8 cellular contexts compared by ENCODE assay signal in the genomic region with DNA sequence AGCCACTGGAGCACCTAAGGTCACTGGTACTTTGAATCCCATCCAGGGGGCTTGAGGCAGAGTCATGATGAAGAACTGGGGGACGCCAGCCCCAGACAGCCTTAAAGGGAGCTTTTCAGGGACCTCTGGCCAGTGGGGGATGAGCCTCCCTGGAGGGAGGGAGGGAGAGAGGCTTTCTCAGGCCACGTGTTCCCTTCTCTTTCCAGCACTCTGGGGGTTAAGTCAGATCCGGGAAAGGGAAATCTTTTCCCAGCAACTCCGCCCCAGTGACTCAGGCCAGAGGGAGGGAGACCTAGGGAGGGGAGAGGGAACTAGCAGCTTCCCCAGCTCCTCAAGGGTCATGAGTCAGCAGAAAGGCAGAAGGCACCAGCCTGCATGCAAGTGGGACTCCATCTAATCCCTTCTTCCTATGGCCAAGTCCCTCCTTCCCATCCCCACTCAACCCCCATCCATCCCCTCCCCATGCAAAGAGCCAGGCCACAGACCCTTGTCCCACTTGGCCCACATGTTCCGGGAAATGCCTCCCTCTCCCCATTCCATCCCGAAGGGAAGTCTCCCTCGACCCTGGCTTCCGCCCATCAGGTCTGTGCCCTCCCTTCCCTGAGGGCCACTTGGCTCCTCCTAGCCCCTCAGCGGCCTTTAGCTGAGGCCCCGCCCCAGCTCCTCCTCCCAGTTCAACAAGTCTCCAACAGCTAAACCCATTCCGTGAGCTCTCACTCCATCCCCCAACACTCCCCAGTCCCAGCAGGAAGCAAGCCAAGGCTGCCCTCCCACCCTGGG. TPM values are rescaled to one million over a fixed set of nuclear protein-coding genes. Genes with fewer than 3 reads are reported as not detected.
A peak's percentile ranks its signal among the peaks of the same experiment; 100 is the strongest.
DNase-seq lines count a peak whose midpoint lies in the region; TF ChIP-seq lines count a peak whose summit lies in the region.

No MANE protein-coding gene starts in this region.

- H3K9me3 Mint-ChIP-seq in brain: no peaks in the 10 kb centered on the region

- peak overlapping the region; percentile 52 for H3K4me3 ChIP-seq in GM12865 (ENCODE audit: low read depth, low read length)

- peak overlapping the region in 1 of 5 experiments; percentile 71 for H3K27ac Mint-ChIP-seq in brain

- H3K27me3 Mint-ChIP-seq in brain: no peaks in the 10 kb centered on the region

- peak; percentile 52 for DNase-seq in GM12865 (ENCODE audit: low read depth)
- peak; percentile 100 for DNase-seq in LHCN-M2 (ENCODE audit: low read depth)
- DNase-seq in SKM-1 (lab: John Stamatoyannopoulos, UW; ENCODE audit: unreplicated experiment): peak; percentile 49
- DNase-seq in hippocampal formation (lab: John Stamatoyannopoulos, UW): peak; percentile 53 to 76
- peak; percentile 99 for DNase-seq in pulmonary artery endothelial cell (ENCODE audit: low read depth, low spot score)
- no peak for DNase-seq in NCI-H2081 (lab: John Stamatoyannopoulos, UW)
- DNase-seq in NCI-H345 treated with DMSO at 0.1 percent for 48 hours (lab: John Stamatoyannopoulos, UW; ENCODE audit: unreplicated experiment): no peak

- H3K4me1 Mint-ChIP-seq in brain: peaks cover 4% of the 10 kb centered on the region

- peaks cover 24% of the 10 kb centered on the region for H3K36me3 Mint-ChIP-seq in brain

- peak overlapping the region in 3 of 5 experiments; percentile 54 to 83 (median 82) for H3K4me3 Mint-ChIP-seq in brain

- TF ChIP-seq CTCF in GM12865 (IDR thresholded peaks at IDR 0.05; ENCODE audit: insufficient read depth, low read depth, low read length, missing control alignments) (no peak), brain (conservative IDR thresholded peaks at IDR 0.05) (peak in 1 of 2 experiments; percentile 3)

RNA-seq across cellular contexts. Expression of a gene that starts 5.6 kb away (rescaled TPM):
- total RNA-seq in LHCN-M2 (2014; rRNA removed): 177 and 233 TPM in 2 replicates
- polyA plus RNA-seq in LHCN-M2 (2012): 109 TPM
- 24.6 TPM for polyA plus RNA-seq in brain (ENCODE audit: insufficient read depth, low read depth, low replicate concordance)
- 53.3 and 72.5 TPM in 2 replicates for total RNA-seq in pulmonary artery endothelial cell

RNA-seq across cellular contexts. Expression of a gene that starts 25.8 kb away (rescaled TPM):
- not detected in 2 replicates for total RNA-seq in LHCN-M2 (2014; rRNA removed)
- 0.23 TPM for polyA plus RNA-seq in LHCN-M2 (2012)
- 2.3 TPM for polyA plus RNA-seq in brain (ENCODE audit: insufficient read depth, low read depth, low replicate concordance)
- total RNA-seq in pulmonary artery endothelial cell: not detected in 2 replicates

RNA-seq across cellular contexts. Expression of a gene that starts 39.1 kb away (rescaled TPM):
- total RNA-seq in LHCN-M2 (2014; rRNA removed) (0.32 and 0.69 TPM in 2 replicates), pulmonary artery endothelial cell (0.13 TPM in 1 of 2 replicates, not detected in the other)
- 1.8 TPM for polyA plus RNA-seq in LHCN-M2 (2012)
- 211 TPM for polyA plus RNA-seq in brain (ENCODE audit: insufficient read depth, low read depth, low replicate concordance)

RNA-seq across cellular contexts. Expression of a gene that starts 47.7 kb away (rescaled TPM):
- total RNA-seq in LHCN-M2 (2014; rRNA removed) (152 and 184 TPM in 2 replicates), pulmonary artery endothelial cell (33.6 and 53.1 TPM in 2 replicates)
- polyA plus RNA-seq in LHCN-M2 (2012): 103 TPM
- polyA plus RNA-seq in brain (ENCODE audit: insufficient read depth, low read depth, low replicate concordance): 18.7 TPM

Comparison
In these comparisons a context has a peak if more than half of its experiments do, and no peak if none do; other contexts are left out.
1. DNase-seq: peak in GM12865 (single experiment), LHCN-M2 (single experiment), SKM-1 (single experiment), hippocampal formation (2 of 2) and pulmonary artery endothelial cell (single experiment); none in NCI-H2081 (0 of 2) and NCI-H345 treated with DMSO at 0.1 percent for 48 hours (single experiment).